11 cellular contexts compared by ENCODE assay signal in the genomic region with DNA sequence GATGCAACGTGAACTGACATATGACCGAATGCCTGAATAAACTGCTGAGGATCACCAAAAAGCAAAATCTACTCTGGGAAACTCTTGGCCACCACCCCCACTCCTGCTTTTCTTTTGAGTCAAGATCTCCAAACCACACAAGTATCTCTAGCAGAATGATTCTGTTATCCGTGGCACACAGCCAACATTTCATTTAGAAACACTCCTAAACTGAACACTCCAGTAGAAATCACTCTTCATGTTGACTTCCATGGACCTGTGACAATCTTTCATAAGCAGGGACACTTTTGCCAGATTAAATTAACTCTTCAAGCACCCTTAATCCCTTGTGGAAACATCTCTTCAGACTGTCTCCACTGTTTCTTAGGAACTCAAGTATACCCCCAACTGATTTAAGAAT. TPM values are rescaled to one million over a fixed set of nuclear protein-coding genes. Genes with fewer than 3 reads are reported as not detected.
DNase-seq lines count a peak whose midpoint lies in the region; ATAC-seq and TF ChIP-seq lines count a peak whose summit lies in the region.
"Had no signal": no experiment of that assay in that cellular context is flagged by ENCODE, and none has a peak within 500 bp of the region (broad histone marks: within the 10 kb centered on the region; RNA-seq: fewer than 3 reads in every experiment).

No MANE protein-coding gene starts in this region.

- intact Hi-C loops in sciatic nerve (cut with DNase I): no loop called here
- intact Hi-C loops in Caco-2 (cut with micrococcal nuclease; ENCODE audit: unreplicated experiment): no loop called here

- CTCF ChIA-PET in Caco-2 (lab: Charles Lee): no interaction called here

- no TSS peak for BruUV-seq in Caco-2 (replicated peaks; lab: Mats Ljungman, UMichigan)

- H3K27me3 ChIP-seq in Caco-2 (replicated peaks; ENCODE audit: control insufficient read depth, insufficient read depth, low read length): no peaks in the 10 kb centered on the region

- DNase-seq in NCI-H446 (lab: John Stamatoyannopoulos, UW) (peak; percentile 33 to 70), NCI-H446 treated with DMSO at 0.1 percent for 48 hours (lab: John Stamatoyannopoulos, UW) (no peak), NCI-H345 (lab: John Stamatoyannopoulos, UW) (peak; percentile 29), fibroblast of peridontal ligament (ENCODE audit: extremely low read depth) (peak; percentile 71), sciatic nerve (ENCODE audit: low spot score) (no peak), Caco-2 (no peak)
- DNase-seq: activated effector memory CD4-positive, alpha-beta T cell treated with anti-CD3 and anti-CD28 coated beads, Interleukin-2, amount 50 U/mL, for 16 hours; T-helper 1 cell had no signal

- no peak overlapping the region for H3K4me3 Mint-ChIP-seq in Caco-2 (ENCODE audit: unreplicated experiment)
- H3K4me3 Mint-ChIP-seq: neural crest cell had no signal

- no peaks in the 10 kb centered on the region for H3K36me3 ChIP-seq in Caco-2 (ENCODE audit: control insufficient read depth, insufficient read depth, low read length)

- H3K36me3 Mint-ChIP-seq in Caco-2 (ENCODE audit: insufficient read depth, unreplicated experiment): no peaks in the 10 kb centered on the region

- H3K4me3 ChIP-seq in Caco-2 (ENCODE audit: low read depth, low read length): no peak overlapping the region

- no peaks in the 10 kb centered on the region for H3K9me3 Mint-ChIP-seq in Caco-2 (ENCODE audit: unreplicated experiment)
- H3K9me3 Mint-ChIP-seq: neural crest cell had no signal

- POLR2A ChIA-PET in Caco-2 (lab: Charles Lee): no interaction called here

- no peaks in the 10 kb centered on the region for H3K4me1 ChIP-seq in Caco-2

- H3K27ac Mint-ChIP-seq in Caco-2 (ENCODE audit: unreplicated experiment): no peak overlapping the region

- no peaks in the 10 kb centered on the region for H3K9me3 ChIP-seq in Caco-2

- H3K4me1 Mint-ChIP-seq in Caco-2 (ENCODE audit: low read depth, unreplicated experiment): peaks cover 7% of the 10 kb centered on the region

- no peak for TF ChIP-seq CTCF in Caco-2 (IDR thresholded peaks at IDR 0.05; ENCODE audit: insufficient read depth in 1 of 2, low read depth in 1 of 2, low read length in 1 of 2, severe bottlenecking in 1 of 2, unreplicated experiment in 1 of 2)

- ATAC-seq in sciatic nerve (peak; percentile 91), HG03354 (IDR thresholded peaks at IDR 0.05; ENCODE audit: poor library complexity, severe bottlenecking, unreplicated experiment) (no peak), HG03175 (IDR thresholded peaks at IDR 0.05; ENCODE audit: unreplicated experiment) (no peak)

- H3K27me3 Mint-ChIP-seq in Caco-2 (ENCODE audit: insufficient read depth, unreplicated experiment): no peaks in the 10 kb centered on the region

RNA-seq across cellular contexts. Expression of gene VSIG10L2, which starts 44.4 kb away (rescaled TPM):
- total RNA-seq in sciatic nerve: not detected
- total RNA-seq in Caco-2 (2022): not detected in 2 replicates
- total RNA-seq: neural crest cell had no signal

Comparison
In these comparisons a context has a peak if more than half of its experiments do, and no peak if none do; other contexts are left out.
1. DNase-seq: peak in NCI-H446 (2 of 2), NCI-H345 (single experiment) and fibroblast of peridontal ligament (single experiment); none in NCI-H446 treated with DMSO at 0.1 percent for 48 hours (single experiment), sciatic nerve (single experiment) and Caco-2 (0 of 2).